ENCODE assay signal across 24 cellular contexts in genomic region chr4:119940557-119940956, GRCh38.
"Had no signal": no experiment of that assay in that cellular context is flagged by ENCODE, and none has a peak within 500 bp of the region (broad histone marks: within the 10 kb centered on the region; RNA-seq: fewer than 3 reads in every experiment).

No MANE protein-coding gene starts in this region.

- H3K4me3 ChIP-seq: neural progenitor cell, ovary, psoas muscle, right lobe of liver, sigmoid colon, stomach, thoracic aorta, thyroid gland, tibial nerve, upper lobe of left lung, vagina had no signal

- H3K79me2 ChIP-seq: parathyroid adenoma had no signal

- H3K36me3 ChIP-seq: neural progenitor cell, ovary, right lobe of liver, sigmoid colon, stomach, thoracic aorta, thyroid gland, tibial nerve, upper lobe of left lung, vagina had no signal

- H2AFZ ChIP-seq: neural progenitor cell, parathyroid adenoma had no signal

- DNase-seq: natural killer cell; occipital lobe; ovary; posterior cingulate gyrus; psoas muscle; right lobe of liver; sigmoid colon; small intestine; stimulated activated CD4-positive, alpha-beta T cell treated with anti-CD3 and anti-CD28 coated beads, Interleukin-15, amount 100 ng/mL, for 24 hours; stimulated activated CD4-positive, alpha-beta T cell treated with anti-CD3 and anti-CD28 coated beads, Interleukin-2, amount 100 ng/mL, for 24 hours; stimulated activated CD4-positive, alpha-beta T cell treated with anti-CD3 and anti-CD28 coated beads, Interleukin-2, amount 100 ng/mL, for 48 hours; stimulated activated CD4-positive, alpha-beta T cell treated with anti-CD3 and anti-CD28 coated beads, Interleukin-4, amount 100 ng/mL, for 24 hours; stimulated activated naive B cell treated with anti-CD40 and anti-IgM and Interleukin-4, amounts not matched to agents 10 μg/mL and 1 μg/mL and 100 μg/mL, for 72 hours; stimulated activated naive CD4-positive, alpha-beta T cell treated with Interleukin-2 at 50 U/mL for 16 hours; stomach; thyroid gland; trophoblast cell; upper lobe of left lung had no signal

- H3K27me3 ChIP-seq: neural progenitor cell, ovary, right lobe of liver, sigmoid colon, stomach, thyroid gland, tibial nerve, upper lobe of left lung, vagina had no signal

- H3K9me3 ChIP-seq: ovary, psoas muscle, right lobe of liver, sigmoid colon, stomach, thoracic aorta, thyroid gland, tibial nerve, upper lobe of left lung, vagina had no signal

- ATAC-seq: natural killer cell; psoas muscle; right lobe of liver; stimulated activated effector memory CD8-positive, alpha-beta T cell treated with anti-CD3 and anti-CD28 coated beads, Interleukin-12 subunit alpha, Interleukin-12 subunit beta, amount 100 ng/mL, for 72 hours; stimulated activated naive B cell treated with anti-CD40 and anti-IgM and Interleukin-4, amounts not matched to agents 10 μg/mL and 1 μg/mL and 100 μg/mL, for 72 hours had no signal

- H3K27ac ChIP-seq: neural progenitor cell, ovary, parathyroid adenoma, psoas muscle, right lobe of liver, sigmoid colon, stomach, thyroid gland, upper lobe of left lung, vagina had no signal

- H3K4me1 ChIP-seq: neural progenitor cell, parathyroid adenoma, psoas muscle, right lobe of liver, stomach, thyroid gland, upper lobe of left lung had no signal
